ENCODE assay signal across 17 cellular contexts in the genomic region with DNA sequence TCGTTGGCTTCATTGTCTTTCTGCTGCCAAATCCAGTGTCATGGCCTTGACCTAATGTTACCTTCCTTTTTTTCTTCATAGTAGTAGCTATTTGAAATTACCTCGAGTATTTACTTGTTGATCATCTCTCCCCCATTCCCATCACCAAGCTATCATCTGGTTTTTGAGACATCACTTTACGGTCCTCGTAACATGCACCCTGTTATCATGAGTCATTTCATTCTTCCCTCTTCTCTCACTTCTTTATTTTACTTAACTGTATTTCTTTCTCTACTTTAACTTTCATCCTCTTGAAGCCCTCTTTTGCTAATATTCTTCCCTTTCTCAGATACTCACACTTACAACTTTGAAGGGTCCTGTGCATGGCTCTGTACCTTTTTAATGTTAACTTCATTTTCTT. TPM values are rescaled to one million over a fixed set of nuclear protein-coding genes. Genes with fewer than 3 reads are reported as not detected.
A peak's percentile ranks its signal among the peaks of the same experiment; 100 is the strongest.
DNase-seq lines count a peak whose midpoint lies in the region; ATAC-seq and TF ChIP-seq lines count a peak whose summit lies in the region.
"Had no signal": no experiment of that assay in that cellular context is flagged by ENCODE, and none has a peak within 500 bp of the region (broad histone marks: within the 10 kb centered on the region; RNA-seq: fewer than 3 reads in every experiment).

No MANE protein-coding gene starts in this region.

- no peak for TF ChIP-seq CTCF in glutamatergic neuron (IDR thresholded peaks at IDR 0.05; ENCODE audit: partially characterized antibody, unreplicated experiment)
- TF ChIP-seq CTCF in psoas muscle (IDR thresholded peaks at IDR 0.05) = no peak

- H3K4me1 Mint-ChIP-seq in activated CD4-positive, alpha-beta T cell treated with anti-CD3 and anti-CD28 coated beads, Interleukin-2, amount 10 ng/mL, durations not matched to agents 24 days and 14 days = peaks cover 7% of the 10 kb centered on the region
- peaks cover 6 to 25% (median 7%) of the 10 kb centered on the region in 4 donors for H3K4me1 Mint-ChIP-seq in CD4-positive, CD25-positive, alpha-beta regulatory T cell
- H3K4me1 Mint-ChIP-seq in glutamatergic neuron (ENCODE audit: low read depth, unreplicated experiment) = no peaks in the 10 kb centered on the region

- H3K9me3 Mint-ChIP-seq in activated CD4-positive, alpha-beta T cell treated with anti-CD3 and anti-CD28 coated beads, Interleukin-2, amount 10 ng/mL, durations not matched to agents 24 days and 14 days = no peaks in the 10 kb centered on the region
- no peaks in the 10 kb centered on the region for H3K9me3 Mint-ChIP-seq in CD4-positive, CD25-positive, alpha-beta regulatory T cell
- H3K9me3 Mint-ChIP-seq in glutamatergic neuron (ENCODE audit: unreplicated experiment) = no peaks in the 10 kb centered on the region

- peak overlapping the region; percentile 2 for H3K27ac Mint-ChIP-seq in activated CD4-positive, alpha-beta T cell treated with anti-CD3 and anti-CD28 coated beads, Interleukin-2, amount 10 ng/mL, durations not matched to agents 24 days and 14 days
- H3K27ac Mint-ChIP-seq in CD4-positive, CD25-positive, alpha-beta regulatory T cell = peak overlapping the region in 2 of 3 donors; percentile 26 to 76
- H3K27ac Mint-ChIP-seq in glutamatergic neuron (ENCODE audit: unreplicated experiment) = peak overlapping the region; percentile 8

- WGBS in psoas muscle, 3 donors = 80 to 81% (median 81%) methylated on average over 4 of the region's 4 CpGs

- H3K9me3 ChIP-seq in CD4-positive, CD25-positive, alpha-beta regulatory T cell (ENCODE audit: control insufficient read depth in 2 of 2, low read length in 2 of 2) = no peaks in the 10 kb centered on the region
- H3K9me3 ChIP-seq in psoas muscle = no peaks in the 10 kb centered on the region
- H3K9me3 ChIP-seq: MG63 had no signal

- H3K4me3 Mint-ChIP-seq in activated CD4-positive, alpha-beta T cell treated with anti-CD3 and anti-CD28 coated beads, Interleukin-2, amount 10 ng/mL, durations not matched to agents 24 days and 14 days = no peak overlapping the region
- H3K4me3 Mint-ChIP-seq in CD4-positive, CD25-positive, alpha-beta regulatory T cell = no peak overlapping the region
- H3K4me3 Mint-ChIP-seq in glutamatergic neuron (ENCODE audit: unreplicated experiment) = no peak overlapping the region

- no peaks in the 10 kb centered on the region for H3K27me3 Mint-ChIP-seq in activated CD4-positive, alpha-beta T cell treated with anti-CD3 and anti-CD28 coated beads, Interleukin-2, amount 10 ng/mL, durations not matched to agents 24 days and 14 days
- no peaks in the 10 kb centered on the region for H3K27me3 Mint-ChIP-seq in CD4-positive, CD25-positive, alpha-beta regulatory T cell
- peaks cover 1% of the 10 kb centered on the region for H3K27me3 Mint-ChIP-seq in glutamatergic neuron (ENCODE audit: unreplicated experiment)

- H3K36me3 ChIP-seq in CD4-positive, CD25-positive, alpha-beta regulatory T cell (ENCODE audit: control insufficient read depth, insufficient read depth, low read length) = peaks cover 83% of the 10 kb centered on the region
- H3K36me3 ChIP-seq in psoas muscle (ENCODE audit: insufficient read depth in 1 of 2, low read depth in 1 of 2) = peaks cover 4 to 90% of the 10 kb centered on the region in 2 donors

- DNase-seq in activated CD4-positive, alpha-beta T cell treated with anti-CD3 and anti-CD28 coated beads, Interleukin-2, amount 10 ng/mL, durations not matched to agents 24 days and 14 days = no peak
- no peak for DNase-seq in activated CD4-positive, alpha-beta T cell treated with anti-CD3 and anti-CD28 coated beads for 48 hours
- DNase-seq in CD4-positive, CD25-positive, alpha-beta regulatory T cell = no peak
- DNase-seq in glutamatergic neuron (no peak), HK-2 (ENCODE audit: unreplicated experiment) (no peak), substantia nigra (lab: John Stamatoyannopoulos, UW) (no peak), psoas muscle (no peak)
- DNase-seq: COR-L47, DMS153, GOT3, MG63, NCI-H1105, NCI-H1694 treated with DMSO at 0.1 percent for 48 hours, NCI-H345, NCI-H526 treated with DMSO at 0.1 percent for 48 hours had no signal

- H3K4me3 ChIP-seq in CD4-positive, CD25-positive, alpha-beta regulatory T cell (ENCODE audit: low read depth, low read length) = no peak overlapping the region
- H3K4me3 ChIP-seq in psoas muscle = no peak overlapping the region
- H3K4me3 ChIP-seq: MG63 had no signal

- no peaks in the 10 kb centered on the region for H3K4me1 ChIP-seq in CD4-positive, CD25-positive, alpha-beta regulatory T cell (ENCODE audit: control insufficient read depth, insufficient read depth, low read length, poor library complexity, severe bottlenecking)
- no peaks in the 10 kb centered on the region for H3K4me1 ChIP-seq in psoas muscle

- H3K27ac ChIP-seq in CD4-positive, CD25-positive, alpha-beta regulatory T cell (ENCODE audit: insufficient read depth, low read length, poor library complexity, severe bottlenecking) = no peak overlapping the region
- H3K27ac ChIP-seq in substantia nigra (ENCODE audit: low read depth, low read length, poor library complexity, severe bottlenecking) (no peak overlapping the region), psoas muscle (no peak overlapping the region)
- H3K27ac ChIP-seq: C4-2B had no signal

- intact Hi-C loops in activated CD4-positive, alpha-beta T cell treated with anti-CD3 and anti-CD28 coated beads, Interleukin-2, amount 10 ng/mL, durations not matched to agents 24 days and 14 days (cut with micrococcal nuclease) = no loop called here
- intact Hi-C loops in psoas muscle (cut with DNase I) = no loop called here

- ATAC-seq in CD4-positive, CD25-positive, alpha-beta regulatory T cell (ENCODE audit: low read depth in 2 of 2) = no peak
- peak; percentile 69 for ATAC-seq in GM21717 (IDR thresholded peaks at IDR 0.05; ENCODE audit: unreplicated experiment)
- no peak for ATAC-seq in psoas muscle

- H3K36me3 Mint-ChIP-seq in activated CD4-positive, alpha-beta T cell treated with anti-CD3 and anti-CD28 coated beads, Interleukin-2, amount 10 ng/mL, durations not matched to agents 24 days and 14 days (ENCODE audit: low read depth) = peaks cover 50% of the 10 kb centered on the region
- H3K36me3 Mint-ChIP-seq in CD4-positive, CD25-positive, alpha-beta regulatory T cell = peaks cover 32% of the 10 kb centered on the region
- no peaks in the 10 kb centered on the region for H3K36me3 Mint-ChIP-seq in glutamatergic neuron (ENCODE audit: unreplicated experiment)

- H3K27me3 ChIP-seq in CD4-positive, CD25-positive, alpha-beta regulatory T cell (ENCODE audit: control insufficient read depth, insufficient read depth, low read length) = no peaks in the 10 kb centered on the region
- H3K27me3 ChIP-seq in psoas muscle (ENCODE audit: insufficient read depth in 3 of 3, low read length in 2 of 3) = no peaks in the 10 kb centered on the region
- H3K27me3 ChIP-seq: MG63 had no signal

RNA-seq across cellular contexts. Expression of gene TPP2, which starts 31.8 kb away (rescaled TPM):
- total RNA-seq in activated CD4-positive, alpha-beta T cell treated with anti-CD3 and anti-CD28 coated beads, Interleukin-2, amount 10 ng/mL, durations not matched to agents 24 days and 14 days = 77.3 and 80.0 TPM in 2 replicates
- total RNA-seq in CD4-positive, CD25-positive, alpha-beta regulatory T cell = 128 TPM
- 10 to 100 TPM; 59.1 to 75.8 (median 67.6) TPM for polyA plus RNA-seq in CD4-positive, CD25-positive, alpha-beta regulatory T cell
- total RNA-seq in glutamatergic neuron (ENCODE audit: unreplicated experiment) (84.6 TPM), psoas muscle (10 to 100 TPM; 35.2 to 45.6 (median 42.7) TPM)
- polyA plus RNA-seq in psoas muscle = 10 to 100 TPM; 22.1 to 40.3 (median 24.7) TPM
